ENCODE assay signal across 34 cellular contexts in the genomic region with DNA sequence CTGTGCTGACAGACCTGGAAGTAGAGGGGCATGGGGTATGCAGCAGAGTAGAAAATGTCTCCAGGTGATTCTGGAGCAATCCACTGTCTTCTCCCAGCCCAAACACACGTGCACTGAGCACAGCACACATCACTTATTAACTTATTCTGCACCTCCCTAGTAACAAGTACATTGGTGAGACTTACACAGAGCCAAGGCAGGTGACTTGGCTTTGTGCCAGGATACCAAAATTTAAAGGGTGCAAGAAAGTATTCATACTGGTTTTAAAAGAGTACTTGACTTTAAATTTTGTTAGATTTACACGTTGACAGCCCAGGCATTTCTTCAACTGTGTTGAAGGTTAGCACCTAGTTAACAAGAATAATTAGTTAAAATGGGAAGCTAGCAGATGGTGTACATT. TPM values are rescaled to one million over a fixed set of nuclear protein-coding genes. Genes with fewer than 3 reads are reported as not detected.
"Had no signal": no experiment of that assay in that cellular context is flagged by ENCODE, and none has a peak within 500 bp of the region (broad histone marks: within the 10 kb centered on the region; RNA-seq: fewer than 3 reads in every experiment).

No MANE protein-coding gene starts in this region.

- H3K27ac ChIP-seq: neutrophil, ovary, parathyroid adenoma, psoas muscle, skin epidermis, spleen, suprapubic skin, testis, tibial artery, transverse colon, upper lobe of right lung, uterus had no signal

- ATAC-seq: naive thymus-derived CD4-positive, alpha-beta T cell; natural killer cell treated with Interleukin-12 subunit alpha and Interleukin-12 subunit beta and Interleukin-15 and Interleukin-18, amount 100 ng/mL, for 72 hours; psoas muscle; right cardiac atrium; sciatic nerve; stimulated activated memory B cell treated with anti-CD40 and anti-IgM and Interleukin-4, amounts not matched to agents 10 μg/mL and 1 μg/mL and 100 μg/mL, for 72 hours; stimulated activated naive CD8-positive, alpha-beta T cell treated with anti-CD3 and anti-CD28 coated beads, Interleukin-15, amount 100 ng/mL, for 72 hours; stimulated activated naive CD8-positive, alpha-beta T cell treated with anti-CD3 and anti-CD28 coated beads, Interleukin-15, Interleukin-2, amounts not matched to agents 100 U/mL and 50 U/mL, for 24 hours; upper lobe of right lung had no signal

- H3K4me3 ChIP-seq: ovary, psoas muscle, skin epidermis, smooth muscle cell, spleen, suprapubic skin, testis, tibial artery, transverse colon, upper lobe of right lung, uterus had no signal

- H3K9ac ChIP-seq: parathyroid adenoma had no signal

- H3K36me3 ChIP-seq: neutrophil, ovary, spleen, suprapubic skin, tibial artery, transverse colon, upper lobe of right lung, uterus had no signal

- H3K9me3 ChIP-seq: neutrophil, ovary, psoas muscle, spleen, suprapubic skin, testis, tibial artery, transverse colon, upper lobe of right lung, uterus had no signal

- H3K4me2 ChIP-seq: smooth muscle cell had no signal

- H3K79me2 ChIP-seq: parathyroid adenoma had no signal

- H3K27me3 ChIP-seq: neutrophil, ovary, spleen, suprapubic skin, testis, tibial artery, transverse colon, upper lobe of right lung, uterus had no signal

- H3K4me1 ChIP-seq: testis, uterus had no signal

- H2AFZ ChIP-seq: parathyroid adenoma had no signal

- DNase-seq: naive thymus-derived CD4-positive, alpha-beta T cell; nephron progenitor cell; nucleus accumbens; ovary; posterior cingulate gyrus; psoas muscle; right cardiac atrium; spleen; stimulated activated CD4-positive, alpha-beta T cell treated with anti-CD3 and anti-CD28 coated beads, Interleukin-12 subunit alpha, Interleukin-12 subunit beta, amount 100 ng/mL, for 4 hours; stimulated activated CD4-positive, alpha-beta T cell treated with anti-CD3 and anti-CD28 coated beads, Interleukin-1b, Interleukin-23, amount 100 ng/mL, for 48 hours; stimulated activated CD4-positive, alpha-beta T cell treated with anti-CD3 and anti-CD28 coated beads, Interleukin-4, amount 100 ng/mL, for 1 hour; stimulated activated CD4-positive, alpha-beta T cell treated with anti-CD3 and anti-CD28 coated beads, Interleukin-4, amount 100 ng/mL, for 4 hours; stimulated activated CD8-positive, alpha-beta memory T cell treated with anti-CD3 and anti-CD28 coated beads, Interleukin-4, amount 100 ng/mL, for 48 hours; stimulated activated naive CD4-positive, alpha-beta T cell; stimulated activated naive CD8-positive, alpha-beta T cell treated with anti-CD3 and anti-CD28 coated beads, Interleukin-15, amount 100 ng/mL, for 72 hours; stimulated activated naive CD8-positive, alpha-beta T cell treated with anti-CD3 and anti-CD28 coated beads, Interleukin-15, Interleukin-2, amounts not matched to agents 100 U/mL and 50 U/mL, for 24 hours; substantia nigra; testis; tibial artery; transverse colon; upper lobe of right lung; uterus had no signal

RNA-seq across cellular contexts. Expression of a gene that starts 11.1 kb away (rescaled TPM):
- total RNA-seq: smooth muscle cell had no signal
- polyA plus RNA-seq: naive thymus-derived CD4-positive, alpha-beta T cell; smooth muscle cell had no signal

RNA-seq across cellular contexts. Expression of a gene that starts 30.7 kb away (rescaled TPM):
- total RNA-seq: natural killer cell treated with Interleukin-12 subunit alpha and Interleukin-12 subunit beta and Interleukin-15 and Interleukin-18, amount 100 ng/mL, for 72 hours; neural crest cell; omental fat pad; progenitor cell of endocrine pancreas; psoas muscle; renal cortical epithelial cell; sciatic nerve; smooth muscle cell; suprapubic skin; upper lobe of right lung had no signal
- polyA plus RNA-seq: naive thymus-derived CD4-positive, alpha-beta T cell; smooth muscle cell had no signal
